Comparison of ENCODE assay signal across 1 cellular context in genomic region chr3:52174896-52175295, GRCh38.
TF ChIP-seq lines count a peak whose summit lies in the region.

No MANE protein-coding gene starts in this region.

TF ChIP-seq in HepG2, 621 proteins besides CTCF, POLR2A, EP300 and RAD21:
- no peak for TF ChIP-seq GFI1 (CRISPR knock-in tag; IDR thresholded peaks at IDR 0.05; ENCODE audit: borderline replicate concordance)
- TF ChIP-seq ZMYM3 (CRISPR knock-in tag; IDR thresholded peaks at IDR 0.05) = no peak
- no peak for TF ChIP-seq ATRX (CRISPR knock-in tag; IDR thresholded peaks at IDR 0.05; ENCODE audit: borderline replicate concordance)
- no peak for TF ChIP-seq ATF7 (IDR thresholded peaks at IDR 0.05)
- no peak for TF ChIP-seq ATF7 (CRISPR knock-in tag; IDR thresholded peaks at IDR 0.05)
- TF ChIP-seq MAFK (conservative IDR thresholded peaks at IDR 0.05 in 1 of 2, IDR thresholded peaks at IDR 0.05 in 1 of 2; ENCODE audit: low read length in 2 of 2) = peak; percentile 37 to 52; a peak in 3 of 4 replicates
- TF ChIP-seq, protein P1, sequence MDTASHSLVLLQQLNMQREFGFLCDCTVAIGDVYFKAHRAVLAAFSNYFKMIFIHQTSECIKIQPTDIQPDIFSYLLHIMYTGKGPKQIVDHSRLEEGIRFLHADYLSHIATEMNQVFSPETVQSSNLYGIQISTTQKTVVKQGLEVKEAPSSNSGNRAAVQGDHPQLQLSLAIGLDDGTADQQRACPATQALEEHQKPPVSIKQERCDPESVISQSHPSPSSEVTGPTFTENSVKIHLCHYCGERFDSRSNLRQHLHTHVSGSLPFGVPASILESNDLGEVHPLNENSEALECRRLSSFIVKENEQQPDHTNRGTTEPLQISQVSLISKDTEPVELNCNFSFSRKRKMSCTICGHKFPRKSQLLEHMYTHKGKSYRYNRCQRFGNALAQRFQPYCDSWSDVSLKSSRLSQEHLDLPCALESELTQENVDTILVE (CRISPR knock-in tag; IDR thresholded peaks at IDR 0.05) = no peak
- no peak for TF ChIP-seq ZNF275 (CRISPR knock-in tag; IDR thresholded peaks at IDR 0.05; ENCODE audit: borderline replicate concordance)
- no peak for TF ChIP-seq REL (CRISPR knock-in tag; conservative IDR thresholded peaks at IDR 0.05)
- 0 out of 2 replicates have a peak, but pooled peaks have one; percentile 2 for TF ChIP-seq MAFF (IDR thresholded peaks at IDR 0.05; ENCODE audit: low read depth, low read length)
- no peak for TF ChIP-seq PHF5A (CRISPR knock-in tag; IDR thresholded peaks at IDR 0.05; ENCODE audit: low read depth, unreplicated experiment)
- no peak for TF ChIP-seq ZNF414 (CRISPR knock-in tag; IDR thresholded peaks at IDR 0.05)
